ENCODE assay signal across 23 cellular contexts in the genomic region with DNA sequence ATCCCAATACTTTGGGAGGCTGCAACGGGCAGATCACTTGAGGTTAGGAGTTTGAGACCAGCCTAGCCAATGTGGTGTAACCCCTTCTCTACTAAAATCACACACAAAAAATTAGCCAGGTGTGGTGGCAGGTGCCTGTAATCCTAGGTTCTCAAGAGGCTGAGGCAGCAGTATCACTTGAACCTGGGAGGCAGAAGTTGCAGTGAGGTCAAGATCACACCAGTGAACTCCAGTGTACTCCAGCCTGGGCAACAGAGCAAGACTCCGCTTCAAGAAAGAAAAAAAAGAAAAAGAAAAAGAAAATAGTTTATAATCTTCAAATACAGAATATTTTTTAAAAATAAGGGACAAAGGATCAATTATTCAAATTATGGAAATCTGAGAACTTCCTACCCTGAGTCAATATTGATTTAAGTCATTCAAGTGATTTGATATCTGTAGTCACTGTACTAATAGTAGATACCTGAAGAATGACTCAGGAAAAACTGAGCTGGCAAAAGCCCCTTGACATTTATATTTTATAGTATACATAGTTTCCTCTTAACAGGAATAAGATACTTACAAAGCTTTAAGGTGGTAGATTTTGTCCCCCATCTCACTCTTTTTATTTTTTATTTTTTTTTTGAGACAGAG.
DNase-seq lines count a peak whose midpoint lies in the region; ATAC-seq and TF ChIP-seq lines count a peak whose summit lies in the region.
"Had no signal": no experiment of that assay in that cellular context is flagged by ENCODE, and none has a peak within 500 bp of the region (broad histone marks: within the 10 kb centered on the region; RNA-seq: fewer than 3 reads in every experiment).

No MANE protein-coding gene starts in this region.

- peaks cover 13% of the 10 kb centered on the region for H4K20me1 ChIP-seq in osteoblast (ENCODE audit: insufficient read depth, low read length)

- H3K4me3 ChIP-seq in astrocyte of the spinal cord (ENCODE audit: low read depth, low read length) (no peak overlapping the region), osteoblast (ENCODE audit: insufficient read depth, low read length) (no peak overlapping the region), Peyer's patch (no peak overlapping the region)
- H3K4me3 ChIP-seq: BLaER1, cardiac muscle cell, dorsolateral prefrontal cortex, skin epidermis, thoracic aorta had no signal

- no peak overlapping the region for H2AFZ ChIP-seq in osteoblast (ENCODE audit: low read length)

- H3K4me2 ChIP-seq in osteoblast (ENCODE audit: insufficient read depth, low read length), result no peak overlapping the region
- H3K4me2 ChIP-seq: BLaER1 had no signal

- TF ChIP-seq POLR2A in Peyer's patch (IDR thresholded peaks at IDR 0.05), result no peak

- H3K27me3 ChIP-seq in osteoblast (ENCODE audit: insufficient read depth, low read length), result no peaks in the 10 kb centered on the region
- H3K27me3 ChIP-seq in Peyer's patch, result no peaks in the 10 kb centered on the region
- H3K27me3 ChIP-seq: BLaER1, cardiac muscle cell, dorsolateral prefrontal cortex had no signal

- no peak for ATAC-seq in HG02678 (IDR thresholded peaks at IDR 0.05; ENCODE audit: unreplicated experiment)
- ATAC-seq: activated CD8-positive, alpha-beta T cell treated with anti-CD3 and anti-CD28 coated beads, Interleukin-2, amount 10 ng/mL, durations not matched to agents 7 days and 5 days; activated T-cell treated with anti-CD3 and anti-CD28 coated beads, Interleukin-2, amount 50 U/mL, for 72 hours; esophagus mucosa; naive thymus-derived CD4-positive, alpha-beta T cell; Panc1 had no signal

- H3K9me3 ChIP-seq in osteoblast (ENCODE audit: low read depth, low read length), result no peaks in the 10 kb centered on the region
- H3K9me3 ChIP-seq in Peyer's patch, result no peaks in the 10 kb centered on the region
- H3K9me3 ChIP-seq: BLaER1, thoracic aorta had no signal

- peaks cover 82% of the 10 kb centered on the region for H3K79me2 ChIP-seq in osteoblast (ENCODE audit: insufficient read depth, low read length)

- H3K4me1 ChIP-seq in osteoblast (ENCODE audit: insufficient read depth, low read length) (peaks cover 11% of the 10 kb centered on the region), Peyer's patch (no peaks in the 10 kb centered on the region)
- H3K4me1 ChIP-seq: BLaER1 had no signal

- H3K27ac ChIP-seq in osteoblast (ENCODE audit: low read depth, low read length) (peak overlapping the region; percentile 2), Peyer's patch (no peak overlapping the region)
- H3K27ac ChIP-seq: BLaER1, cardiac muscle cell, dorsolateral prefrontal cortex, HL-60, skin epidermis, thoracic aorta had no signal

- TF ChIP-seq CTCF in astrocyte of the spinal cord (IDR thresholded peaks at IDR 0.05; ENCODE audit: low read depth, low read length), result no peak
- TF ChIP-seq CTCF in osteoblast (IDR thresholded peaks at IDR 0.05; ENCODE audit: extremely low read depth, low read depth, low read length), result no peak
- no peak for TF ChIP-seq CTCF in Peyer's patch (IDR thresholded peaks at IDR 0.05)

- H3K36me3 ChIP-seq in osteoblast (ENCODE audit: insufficient read depth, low read length) (peaks cover 19% of the 10 kb centered on the region), Peyer's patch (peaks cover 0 to 9% (median 0%) of the 10 kb centered on the region in 3 donors)
- H3K36me3 ChIP-seq: cardiac muscle cell, thoracic aorta had no signal

- DNase-seq in NCI-H1436 (lab: John Stamatoyannopoulos, UW), result peak; percentile 18
- no peak for DNase-seq in NCI-H1436 treated with DMSO at 0.1 percent for 48 hours (lab: John Stamatoyannopoulos, UW)
- peak; percentile 26 for DNase-seq in LHCN-M2 (ENCODE audit: low read depth)
- peak; percentile 20 for DNase-seq in astrocyte of the spinal cord (ENCODE audit: low read depth, low spot score)
- DNase-seq in osteoblast (ENCODE audit: insufficient read length, low spot score, missing footprints), result peak; percentile 43
- DNase-seq in NCI-H2227 (lab: John Stamatoyannopoulos, UW; ENCODE audit: unreplicated experiment), result no peak
- no peak for DNase-seq in Peyer's patch
- DNase-seq: 8988T; activated CD8-positive, alpha-beta T cell treated with anti-CD3 and anti-CD28 coated beads, Interleukin-2, amount 10 ng/mL, durations not matched to agents 7 days and 5 days; activated naive CD8-positive, alpha-beta T cell treated with anti-CD3 and anti-CD28 coated beads for 36 hours; activated T-cell treated with anti-CD3 and anti-CD28 coated beads, Interleukin-2, amount 50 U/mL, for 72 hours; dorsolateral prefrontal cortex; naive thymus-derived CD4-positive, alpha-beta T cell; NCI-H1105; stimulated activated CD4-positive, alpha-beta T cell treated with anti-CD3 and anti-CD28 coated beads, Interleukin-4, amount 100 ng/mL, for 4 hours had no signal

- in situ Hi-C loops in astrocyte of the spinal cord (cut with HindIII; ENCODE audit: low sequenced_read_pairs), result no loop called here

Comparison
In these comparisons a context has a peak if more than half of its experiments do, and no peak if none do; other contexts are left out.
1. DNase-seq: peak in NCI-H1436 (single experiment), LHCN-M2 (single experiment), astrocyte of the spinal cord (single experiment) and osteoblast (single experiment); none in NCI-H1436 treated with DMSO at 0.1 percent for 48 hours (single experiment), NCI-H2227 (single experiment) and Peyer's patch (0 of 3).